In genomic region chr14:97178781-97179180, GRCh38 we compare ENCODE assay signal across 15 cellular contexts.
DNase-seq lines count a peak whose midpoint lies in the region; ATAC-seq, FAIRE-seq and TF ChIP-seq lines count a peak whose summit lies in the region.
"Had no signal": no experiment of that assay in that cellular context is flagged by ENCODE, and none has a peak within 500 bp of the region (broad histone marks: within the 10 kb centered on the region; RNA-seq: fewer than 3 reads in every experiment).

No MANE protein-coding gene starts in this region.

- H3K4me3 ChIP-seq in RWPE2 (ENCODE audit: severe bottlenecking) (no peak overlapping the region), fibroblast of pulmonary artery (replicated peaks; ENCODE audit: low read depth, low read length) (no peak overlapping the region), MG63 (no peak overlapping the region)

- ATAC-seq in RWPE2 (ENCODE audit: low read depth) = peak; percentile 14; the same call in 1 of the 3 replicates

- H3K36me3 ChIP-seq in RWPE2 (ENCODE audit: low read depth) (no peaks in the 10 kb centered on the region), MG63 (no peaks in the 10 kb centered on the region)
- H3K36me3 ChIP-seq: brain microvascular endothelial cell had no signal

- TF ChIP-seq CTCF in RWPE2 (IDR thresholded peaks at IDR 0.05; ENCODE audit: poor library complexity, severe bottlenecking) (no peak), fibroblast of pulmonary artery (IDR thresholded peaks at IDR 0.05; ENCODE audit: low read length, missing control alignments) (no peak)

- peak; percentile 32 for DNase-seq in activated CD4-positive, alpha-beta T cell treated with anti-CD3 and anti-CD28 coated beads for 48 hours
- no peak for DNase-seq in activated CD4-positive, alpha-beta T cell treated with anti-CD3 and anti-CD28 coated beads, Interleukin-2, amount 50 U/mL, for 1 hour
- DNase-seq in GM04503 (ENCODE audit: low read depth) = peak; percentile 11
- no peak for DNase-seq in RWPE2 (ENCODE audit: low spot score)
- DNase-seq in fibroblast of pulmonary artery (ENCODE audit: low read depth) = peak; percentile 1
- no peak for DNase-seq in HPDE6-E6E7 (ENCODE audit: extremely low spot score)
- DNase-seq in MG63 = no peak
- no peak for DNase-seq in urothelium cell line (ENCODE audit: low spot score)
- DNase-seq: brain microvascular endothelial cell, DMS153, NCI-H1930, NCI-H524, SHP77 treated with DMSO at 0.1 percent for 48 hours had no signal

- H3K4me1 ChIP-seq in RWPE2 (ENCODE audit: insufficient read depth, poor library complexity, severe bottlenecking) = peaks cover 17% of the 10 kb centered on the region

- no peak overlapping the region for H3K27ac ChIP-seq in RWPE2 (ENCODE audit: poor library complexity, severe bottlenecking)
- H3K27ac ChIP-seq: brain microvascular endothelial cell had no signal

- FAIRE-seq in urothelium cell line (lab: Jason Lieb, UNC) = no peak
- FAIRE-seq: endothelial cell of umbilical vein, H1 had no signal

- H3K27me3 ChIP-seq in RWPE2 (ENCODE audit: insufficient read depth, poor library complexity, severe bottlenecking) = no peaks in the 10 kb centered on the region
- H3K27me3 ChIP-seq in MG63 = no peaks in the 10 kb centered on the region
- H3K27me3 ChIP-seq: brain microvascular endothelial cell had no signal

- H3K9me3 ChIP-seq in RWPE2 (ENCODE audit: severe bottlenecking) (no peaks in the 10 kb centered on the region), MG63 (no peaks in the 10 kb centered on the region)

Comparison
In these comparisons a context has a peak if more than half of its experiments do, and no peak if none do; other contexts are left out.
1. DNase-seq: peak in activated CD4-positive, alpha-beta T cell treated with anti-CD3 and anti-CD28 coated beads for 48 hours (single experiment), GM04503 (single experiment) and fibroblast of pulmonary artery (single experiment); none in activated CD4-positive, alpha-beta T cell treated with anti-CD3 and anti-CD28 coated beads, Interleukin-2, amount 50 U/mL, for 1 hour (single experiment), RWPE2 (single experiment), HPDE6-E6E7 (single experiment), MG63 (single experiment) and urothelium cell line (single experiment).